Comparison of ENCODE assay signal across 1 cellular context in genomic region chr10:11009471-11010308, GRCh38.
TF ChIP-seq lines count a peak whose summit lies in the region.

No MANE protein-coding gene starts in this region.

TF ChIP-seq in WTC11, 78 proteins besides CTCF, POLR2A, EP300 and RAD21 (continued from another document):
- TF ChIP-seq, protein P1, sequence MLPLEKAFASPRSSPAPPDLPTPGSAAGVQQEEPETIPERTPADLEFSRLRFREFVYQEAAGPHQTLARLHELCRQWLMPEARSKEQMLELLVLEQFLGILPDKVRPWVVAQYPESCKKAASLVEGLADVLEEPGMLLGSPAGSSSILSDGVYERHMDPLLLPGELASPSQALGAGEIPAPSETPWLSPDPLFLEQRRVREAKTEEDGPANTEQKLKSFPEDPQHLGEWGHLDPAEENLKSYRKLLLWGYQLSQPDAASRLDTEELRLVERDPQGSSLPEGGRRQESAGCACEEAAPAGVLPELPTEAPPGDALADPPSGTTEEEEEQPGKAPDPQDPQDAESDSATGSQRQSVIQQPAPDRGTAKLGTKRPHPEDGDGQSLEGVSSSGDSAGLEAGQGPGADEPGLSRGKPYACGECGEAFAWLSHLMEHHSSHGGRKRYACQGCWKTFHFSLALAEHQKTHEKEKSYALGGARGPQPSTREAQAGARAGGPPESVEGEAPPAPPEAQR (CRISPR knock-in tag; IDR thresholded peaks at IDR 0.05), result no peak
- TF ChIP-seq TCF7 (CRISPR knock-in tag; IDR thresholded peaks at IDR 0.05; ENCODE audit: low read depth) (no peak), ATF6 (CRISPR knock-in tag; IDR thresholded peaks at IDR 0.05) (no peak), ZNF671 (CRISPR knock-in tag; IDR thresholded peaks at IDR 0.05) (no peak), E2F1 (CRISPR knock-in tag; IDR thresholded peaks at IDR 0.05) (no peak), E2F5 (CRISPR knock-in tag; IDR thresholded peaks at IDR 0.05) (no peak), ZNF121 (CRISPR knock-in tag; IDR thresholded peaks at IDR 0.05) (no peak), CREB1 (CRISPR knock-in tag; IDR thresholded peaks at IDR 0.05) (no peak), PRDM15 (CRISPR knock-in tag; IDR thresholded peaks at IDR 0.05) (no peak)
- TF ChIP-seq, protein P2, sequence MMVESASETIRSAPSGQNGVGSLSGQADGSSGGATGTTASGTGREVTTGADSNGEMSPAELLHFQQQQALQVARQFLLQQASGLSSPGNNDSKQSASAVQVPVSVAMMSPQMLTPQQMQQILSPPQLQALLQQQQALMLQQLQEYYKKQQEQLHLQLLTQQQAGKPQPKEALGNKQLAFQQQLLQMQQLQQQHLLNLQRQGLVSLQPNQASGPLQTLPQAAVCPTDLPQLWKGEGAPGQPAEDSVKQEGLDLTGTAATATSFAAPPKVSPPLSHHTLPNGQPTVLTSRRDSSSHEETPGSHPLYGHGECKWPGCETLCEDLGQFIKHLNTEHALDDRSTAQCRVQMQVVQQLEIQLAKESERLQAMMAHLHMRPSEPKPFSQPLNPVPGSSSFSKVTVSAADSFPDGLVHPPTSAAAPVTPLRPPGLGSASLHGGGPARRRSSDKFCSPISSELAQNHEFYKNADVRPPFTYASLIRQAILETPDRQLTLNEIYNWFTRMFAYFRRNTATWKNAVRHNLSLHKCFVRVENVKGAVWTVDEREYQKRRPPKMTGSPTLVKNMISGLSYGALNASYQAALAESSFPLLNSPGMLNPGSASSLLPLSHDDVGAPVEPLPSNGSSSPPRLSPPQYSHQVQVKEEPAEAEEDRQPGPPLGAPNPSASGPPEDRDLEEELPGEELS (CRISPR knock-in tag; IDR thresholded peaks at IDR 0.05), result no peak
TF ChIP-seq in WTC11: peak in this region for 0.
